ENCODE assay signal across 31 cellular contexts in the genomic region with DNA sequence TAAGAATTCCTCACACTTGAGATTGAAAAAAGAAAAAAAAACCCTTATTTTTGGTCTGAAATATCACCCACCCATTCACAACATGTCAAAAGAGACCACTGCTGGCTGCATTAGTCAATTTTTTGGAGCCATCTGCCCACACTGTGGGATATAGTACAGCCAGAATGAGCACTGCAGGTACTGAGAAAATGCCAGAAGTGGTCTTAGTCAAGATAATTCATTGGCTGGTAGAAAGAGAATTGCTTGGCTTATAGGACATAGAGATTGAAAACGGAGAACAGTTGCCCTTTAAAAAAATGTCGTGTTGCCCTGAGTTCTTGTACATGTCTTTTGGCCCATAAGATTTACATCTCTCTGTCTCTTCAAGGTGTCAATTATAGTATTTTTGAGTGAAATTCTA.
"Had no signal": no experiment of that assay in that cellular context is flagged by ENCODE, and none has a peak within 500 bp of the region (broad histone marks: within the 10 kb centered on the region; RNA-seq: fewer than 3 reads in every experiment).

No MANE protein-coding gene starts in this region.

- ATAC-seq: activated CD4-positive, CD25-positive, alpha-beta regulatory T cell treated with anti-CD3 and anti-CD28 coated beads, Interleukin-2, amount 50 U/mL, for 24 hours; activated CD8-positive, alpha-beta T cell treated with anti-CD3 and anti-CD28 coated beads for 36 hours; activated T-cell treated with anti-CD3 and anti-CD28 coated beads, Interleukin-2, amount 50 U/mL, for 4 hours; activated T-helper 17 cell treated with anti-CD3 and anti-CD28 coated beads, Interleukin-2, amount 50 U/mL, for 72 hours; foreskin keratinocyte; gastrocnemius medialis; heart left ventricle; T-cell had no signal

- H3K36me3 Mint-ChIP-seq: activated naive CD8-positive, alpha-beta T cell; T-cell had no signal

- H3K4me1 ChIP-seq: colonic mucosa, esophagus muscularis mucosa, foreskin keratinocyte, gastrocnemius medialis, heart left ventricle had no signal

- H3K4me1 Mint-ChIP-seq: activated B cell treated with CpG ODN at 0.5 μM for 24 hours; activated T-helper 17 cell treated with anti-CD3 and anti-CD28 coated beads, Interleukin-2, amount 50 U/mL, for 72 hours; central memory CD8-positive, alpha-beta T cell; endodermal cell; T-cell had no signal

- H3K9me3 ChIP-seq: colonic mucosa, gastrocnemius medialis had no signal

- DNase-seq: activated B cell treated with CpG ODN at 0.5 μM for 24 hours; activated CD4-positive, alpha-beta T cell treated with anti-CD3 and anti-CD28 coated beads for 48 hours; activated CD4-positive, alpha-beta T cell treated with anti-CD3 and anti-CD28 coated beads, Interleukin-2, amount 50 U/mL, for 1 hour; activated CD4-positive, alpha-beta T cell treated with anti-CD3 and anti-CD28 coated beads, Interleukin-2, amount 50 U/mL, for 48 hours; activated CD8-positive, alpha-beta memory T cell treated with anti-CD3 and anti-CD28 coated beads for 24 hours; activated CD8-positive, alpha-beta T cell treated with anti-CD3 and anti-CD28 coated beads for 36 hours; activated effector memory CD4-positive, alpha-beta T cell treated with Interleukin-2 at 50 U/mL for 16 hours; activated gamma-delta T cell treated with Interleukin-2 at 50 U/mL for 16 hours; activated naive CD4-positive, alpha-beta T cell treated with anti-CD3 and anti-CD28 coated beads, Interleukin-2, amount 50 U/mL, for 16 hours; activated naive CD4-positive, alpha-beta T cell treated with Interleukin-2 at 50 U/mL for 16 hours; activated T-cell treated with anti-CD3 and anti-CD28 coated beads, Interleukin-2, amount 50 U/mL, for 4 hours; amniotic stem cell; anterior cingulate cortex; brain microvascular endothelial cell; colonic mucosa; effector CD8-positive, alpha-beta T cell; endodermal cell; foreskin keratinocyte; gastrocnemius medialis; glutamatergic neuron; heart left ventricle; T-cell; T1000; WERI-Rb-1 had no signal

- H3K4me3 ChIP-seq: colonic mucosa, esophagus muscularis mucosa, gastrocnemius medialis, heart left ventricle had no signal

- H3K36me3 ChIP-seq: brain microvascular endothelial cell, colonic mucosa, esophagus muscularis mucosa, gastrocnemius medialis, heart left ventricle, WERI-Rb-1 had no signal

- H3K4me3 Mint-ChIP-seq: activated B cell treated with CpG ODN at 0.5 μM for 24 hours; activated CD8-positive, alpha-beta T cell treated with anti-CD3 and anti-CD28 coated beads for 36 hours; activated naive CD8-positive, alpha-beta T cell; activated T-cell treated with anti-CD3 and anti-CD28 coated beads, Interleukin-2, amount 50 U/mL, for 4 hours; activated T-helper 17 cell treated with anti-CD3 and anti-CD28 coated beads, Interleukin-2, amount 50 U/mL, for 72 hours; central memory CD8-positive, alpha-beta T cell; endodermal cell; T-cell; T-helper 1 cell treated with Interleukin-12 subunit alpha and Interleukin-12 subunit beta and Interleukin-4 antibody, amounts not matched to agents 30 μg/mL and 1 μg/mL, for 36 hours; T-helper 2 cell treated with Interferon-gamma antibody and Interleukin-4, amounts not matched to agents 5 μg/mL and 100 μg/mL, for 36 hours had no signal

- H3K27ac ChIP-seq: brain microvascular endothelial cell, colonic mucosa, esophagus muscularis mucosa, foreskin keratinocyte, gastrocnemius medialis, heart left ventricle, WERI-Rb-1 had no signal

- H3K27me3 ChIP-seq: brain microvascular endothelial cell, colonic mucosa, esophagus muscularis mucosa, foreskin keratinocyte, gastrocnemius medialis, heart left ventricle had no signal

- H3K27ac Mint-ChIP-seq: activated B cell treated with CpG ODN at 0.5 μM for 24 hours; activated CD8-positive, alpha-beta T cell treated with anti-CD3 and anti-CD28 coated beads for 36 hours; activated naive CD8-positive, alpha-beta T cell; activated T-helper 17 cell treated with anti-CD3 and anti-CD28 coated beads, Interleukin-2, amount 50 U/mL, for 72 hours; endodermal cell; T-cell; T-helper 1 cell treated with Interleukin-12 subunit alpha and Interleukin-12 subunit beta and Interleukin-4 antibody, amounts not matched to agents 30 μg/mL and 1 μg/mL, for 36 hours; T-helper 2 cell treated with Interferon-gamma antibody and Interleukin-4, amounts not matched to agents 5 μg/mL and 100 μg/mL, for 36 hours had no signal

- H3K27me3 Mint-ChIP-seq: activated B cell treated with CpG ODN at 0.5 μM for 24 hours; activated CD8-positive, alpha-beta T cell treated with anti-CD3 and anti-CD28 coated beads for 36 hours; activated naive CD8-positive, alpha-beta T cell; activated T-helper 17 cell treated with anti-CD3 and anti-CD28 coated beads, Interleukin-2, amount 50 U/mL, for 72 hours; central memory CD8-positive, alpha-beta T cell; T-cell had no signal
